Comparison of ENCODE assay signal across 8 cellular contexts in the genomic region with DNA sequence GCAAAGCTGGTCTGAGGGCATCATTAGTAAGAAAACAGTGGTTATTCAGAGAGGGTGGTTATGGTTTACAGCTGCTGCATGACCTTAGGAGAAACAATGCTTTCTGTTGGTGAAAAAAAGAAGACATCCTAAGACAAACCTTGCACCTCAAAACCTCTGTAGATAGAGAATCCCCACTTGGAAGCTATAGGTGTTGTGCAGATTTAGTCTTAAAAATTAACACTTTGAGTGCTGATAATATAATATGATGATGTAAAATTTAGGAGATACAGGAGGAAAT. TPM values are rescaled to one million over a fixed set of nuclear protein-coding genes. Genes with fewer than 3 reads are reported as not detected.
DNase-seq lines count a peak whose midpoint lies in the region; ATAC-seq and TF ChIP-seq lines count a peak whose summit lies in the region.
"Had no signal": no experiment of that assay in that cellular context is flagged by ENCODE, and none has a peak within 500 bp of the region (broad histone marks: within the 10 kb centered on the region; RNA-seq: fewer than 3 reads in every experiment).

No MANE protein-coding gene starts in this region.

- H3K9me2 ChIP-seq in DOHH2 (replicated peaks; ENCODE audit: control insufficient read depth, low read length): no peaks in the 10 kb centered on the region

- H3K4me1 Mint-ChIP-seq in activated naive CD8-positive, alpha-beta T cell treated with anti-CD3 and anti-CD28 coated beads, Interleukin-2, amount 10 ng/mL, durations not matched to agents 7 days and 5 days: peaks cover 55% of the 10 kb centered on the region
- peaks cover 54% of the 10 kb centered on the region for H3K4me1 Mint-ChIP-seq in neural progenitor cell

- H3K27ac Mint-ChIP-seq in activated naive CD8-positive, alpha-beta T cell treated with anti-CD3 and anti-CD28 coated beads, Interleukin-2, amount 10 ng/mL, durations not matched to agents 7 days and 5 days: peak overlapping the region; percentile 95
- H3K27ac Mint-ChIP-seq in neural progenitor cell: peak overlapping the region; percentile 26

- no peaks in the 10 kb centered on the region for H3K9me3 Mint-ChIP-seq in activated naive CD8-positive, alpha-beta T cell treated with anti-CD3 and anti-CD28 coated beads, Interleukin-2, amount 10 ng/mL, durations not matched to agents 7 days and 5 days
- no peaks in the 10 kb centered on the region for H3K9me3 Mint-ChIP-seq in neural progenitor cell

- H3K27me3 Mint-ChIP-seq in activated naive CD8-positive, alpha-beta T cell treated with anti-CD3 and anti-CD28 coated beads, Interleukin-2, amount 10 ng/mL, durations not matched to agents 7 days and 5 days: no peaks in the 10 kb centered on the region
- H3K27me3 Mint-ChIP-seq in neural progenitor cell (ENCODE audit: insufficient read depth, low read depth): no peaks in the 10 kb centered on the region

- H3F3A ChIP-seq in DOHH2 (ENCODE audit: control insufficient read depth, insufficient read depth) (peaks cover 26% of the 10 kb centered on the region), neural progenitor cell (ENCODE audit: low read depth) (peaks cover 15% of the 10 kb centered on the region)

- H3K4me3 ChIP-seq in DOHH2 (ENCODE audit: low read length) (peak overlapping the region; percentile 93), KMS-11 (IDR thresholded peaks at IDR 0.05; ENCODE audit: insufficient read depth, low read depth, low read length) (no peak overlapping the region), neural progenitor cell (no peak overlapping the region), tibial nerve (no peak overlapping the region)

- H3K9ac ChIP-seq in KMS-11: no peak overlapping the region
- no peak overlapping the region for H3K9ac ChIP-seq in neural progenitor cell

- H3K27me3 ChIP-seq in DOHH2 (ENCODE audit: control insufficient read depth, low read length): no peaks in the 10 kb centered on the region
- no peaks in the 10 kb centered on the region for H3K27me3 ChIP-seq in KMS-11 (ENCODE audit: insufficient read depth, low read depth)
- no peaks in the 10 kb centered on the region for H3K27me3 ChIP-seq in neural progenitor cell
- H3K27me3 ChIP-seq in tibial nerve: no peaks in the 10 kb centered on the region

- ATAC-seq in activated naive CD8-positive, alpha-beta T cell treated with anti-CD3 and anti-CD28 coated beads, Interleukin-2, amount 10 ng/mL, durations not matched to agents 7 days and 5 days (ENCODE audit: low read depth): no peak

- H3K4me1 ChIP-seq in DOHH2 (ENCODE audit: control insufficient read depth, low read length): peaks cover 72% of the 10 kb centered on the region
- H3K4me1 ChIP-seq in KMS-11 (ENCODE audit: low read depth, poor library complexity, severe bottlenecking): peaks cover 43% of the 10 kb centered on the region
- H3K4me1 ChIP-seq in neural progenitor cell: peaks cover 47% of the 10 kb centered on the region
- H3K4me1 ChIP-seq in tibial nerve: peaks cover 0 to 50% (median 23%) of the 10 kb centered on the region in 4 donors

- no peak for TF ChIP-seq POLR2A in tibial nerve (IDR thresholded peaks at IDR 0.05)

- H2AFZ ChIP-seq in KMS-11 (ENCODE audit: low read depth) (peak overlapping the region; percentile 67), neural progenitor cell (replicated peaks) (peak overlapping the region; percentile 80)

- TF ChIP-seq CTCF in DOHH2 (IDR thresholded peaks at IDR 0.05; ENCODE audit: low read depth, low read length, poor library complexity, severe bottlenecking): no peak
- no peak for TF ChIP-seq CTCF in KMS-11 (conservative IDR thresholded peaks at IDR 0.05; ENCODE audit: low read depth, low read length)
- no peak for TF ChIP-seq CTCF in neural progenitor cell (IDR thresholded peaks at IDR 0.05)
- TF ChIP-seq CTCF in tibial nerve (IDR thresholded peaks at IDR 0.05): no peak

- H3K36me3 ChIP-seq in DOHH2 (ENCODE audit: control insufficient read depth, low read length) (peaks cover 46% of the 10 kb centered on the region), KMS-11 (ENCODE audit: insufficient read depth) (no peaks in the 10 kb centered on the region; the same call in 1 of the 2 replicates), neural progenitor cell (peaks cover 15% of the 10 kb centered on the region), tibial nerve (peaks cover 0 to 2% (median 0%) of the 10 kb centered on the region in 3 donors)

- POLR2A ChIA-PET in activated naive CD8-positive, alpha-beta T cell treated with anti-CD3 and anti-CD28 coated beads, Interleukin-2, amount 10 ng/mL, durations not matched to agents 7 days and 5 days (lab: Charles Lee): interaction anchor here (1.4 to 2.1 kb wide), 2 partner anchors 21 to 1212 kb away, joined by 3 to 8 read pairs; partner anchors contain the start of gene FAM200C

- H3K27ac ChIP-seq in DOHH2 (ENCODE audit: low read depth, low read length): peak overlapping the region; percentile 95
- H3K27ac ChIP-seq in KMS-11: no peak overlapping the region
- no peak overlapping the region for H3K27ac ChIP-seq in neural progenitor cell
- peak overlapping the region in 2 of 4 donors; percentile 90 to 95 for H3K27ac ChIP-seq in tibial nerve

- no peak for TF ChIP-seq EP300 in tibial nerve (IDR thresholded peaks at IDR 0.05)

- H3K9me3 ChIP-seq in DOHH2 (ENCODE audit: control insufficient read depth, insufficient read depth, low read length): no peaks in the 10 kb centered on the region
- H3K9me3 ChIP-seq in neural progenitor cell (ENCODE audit: low read depth): no peaks in the 10 kb centered on the region
- no peaks in the 10 kb centered on the region for H3K9me3 ChIP-seq in tibial nerve

- H4K20me1 ChIP-seq in DOHH2 (ENCODE audit: control insufficient read depth, insufficient read depth, low read depth, low read length) (no peaks in the 10 kb centered on the region), KMS-11 (ENCODE audit: insufficient read depth) (no peaks in the 10 kb centered on the region), neural progenitor cell (ENCODE audit: low read depth) (peaks cover 35% of the 10 kb centered on the region)

- H3K4me2 ChIP-seq in DOHH2 (ENCODE audit: low read length): peak overlapping the region; percentile 77
- H3K4me2 ChIP-seq in KMS-11: peak overlapping the region; percentile 86; the same call in 1 of the 2 replicates
- H3K4me2 ChIP-seq in neural progenitor cell: peak overlapping the region; percentile 96

- H3K4me3 Mint-ChIP-seq in activated naive CD8-positive, alpha-beta T cell treated with anti-CD3 and anti-CD28 coated beads, Interleukin-2, amount 10 ng/mL, durations not matched to agents 7 days and 5 days: peak overlapping the region; percentile 97
- H3K4me3 Mint-ChIP-seq in neural progenitor cell: peak overlapping the region; percentile 96

- DNase-seq in activated naive CD8-positive, alpha-beta T cell treated with anti-CD3 and anti-CD28 coated beads, Interleukin-2, amount 10 ng/mL, durations not matched to agents 7 days and 5 days: no peak
- DNase-seq in neural progenitor cell (ENCODE audit: low spot score): no peak
- DNase-seq in iPS-NIHi11 (ENCODE audit: low spot score): no peak
- DNase-seq in tibial nerve (ENCODE audit: low spot score in 2 of 2): no peak
- no peak for DNase-seq in NCI-H2029 treated with DMSO at 0.1 percent for 48 hours (lab: John Stamatoyannopoulos, UW)
- DNase-seq: NCI-H524 treated with DMSO at 0.1 percent for 48 hours had no signal

- H3K79me2 ChIP-seq in DOHH2 (ENCODE audit: control insufficient read depth, low read length) (peaks cover 83% of the 10 kb centered on the region), KMS-11 (ENCODE audit: insufficient read depth, low read depth) (peaks cover 21% of the 10 kb centered on the region), neural progenitor cell (ENCODE audit: low read depth) (peaks cover 61% of the 10 kb centered on the region)

- peaks cover 27% of the 10 kb centered on the region for H3K36me3 Mint-ChIP-seq in activated naive CD8-positive, alpha-beta T cell treated with anti-CD3 and anti-CD28 coated beads, Interleukin-2, amount 10 ng/mL, durations not matched to agents 7 days and 5 days
- H3K36me3 Mint-ChIP-seq in neural progenitor cell: peaks cover 5% of the 10 kb centered on the region

RNA-seq across cellular contexts. Expression of gene PTTG1, which starts 1.4 kb away (rescaled TPM):
- total RNA-seq in activated naive CD8-positive, alpha-beta T cell treated with anti-CD3 and anti-CD28 coated beads, Interleukin-2, amount 10 ng/mL, durations not matched to agents 7 days and 5 days: 100 to 1,000 TPM; 118 TPM
- total RNA-seq in neural progenitor cell (ENCODE audit: low replicate concordance) (425 and 435 TPM in 2 replicates), tibial nerve (10 to 100 TPM in 1 of 4 donors, 1 to 10 TPM in 3; 3.7 to 11.1 (median 6.8) TPM)

RNA-seq across cellular contexts. Expression of gene SLU7, which starts 1.4 kb away (rescaled TPM):
- 10 to 100 TPM; 62.3 to 66.6 TPM for total RNA-seq in activated naive CD8-positive, alpha-beta T cell treated with anti-CD3 and anti-CD28 coated beads, Interleukin-2, amount 10 ng/mL, durations not matched to agents 7 days and 5 days
- total RNA-seq in neural progenitor cell (ENCODE audit: low replicate concordance) (41.2 and 48.5 TPM in 2 replicates), tibial nerve (10 to 100 TPM; 68.2 to 76.8 (median 71.1) TPM)

RNA-seq across cellular contexts. Expression of gene FAM200C, which starts 20.4 kb away (rescaled TPM):
- under 1 TPM; 0.61 to 0.71 TPM for total RNA-seq in activated naive CD8-positive, alpha-beta T cell treated with anti-CD3 and anti-CD28 coated beads, Interleukin-2, amount 10 ng/mL, durations not matched to agents 7 days and 5 days
- 15.8 and 25.3 TPM in 2 replicates for total RNA-seq in neural progenitor cell (ENCODE audit: low replicate concordance)
- total RNA-seq in tibial nerve: 10 to 100 TPM in 1 of 4 donors, 1 to 10 TPM in 3; 5.7 to 12.5 (median 7.1) TPM

RNA-seq across cellular contexts. Expression of gene C1QTNF2, which starts 49.8 kb away (rescaled TPM):
- total RNA-seq in activated naive CD8-positive, alpha-beta T cell treated with anti-CD3 and anti-CD28 coated beads, Interleukin-2, amount 10 ng/mL, durations not matched to agents 7 days and 5 days: not detected
- 0.06 and 0.25 TPM in 2 replicates for total RNA-seq in neural progenitor cell (ENCODE audit: low replicate concordance)
- 1 to 10 TPM; 1.5 to 5.7 (median 3.3) TPM for total RNA-seq in tibial nerve

Comparison
In these comparisons a context has a peak if more than half of its experiments do, and no peak if none do; other contexts are left out.
1. RNA of gene PTTG1, which starts 1.4 kb away (total RNA-seq): 425 to 435 TPM in neural progenitor cell and 118 TPM in activated naive CD8-positive, alpha-beta T cell treated with anti-CD3 and anti-CD28 coated beads, Interleukin-2, amount 10 ng/mL, durations not matched to agents 7 days and 5 days; 3.7 to 11.1 TPM in tibial nerve; every median in the first group is over 4 times any median in the second.
2. Peak in every context shown above with its lines, with median percentiles within 50 percentile points of each other: H3K4me2 ChIP-seq.